In genomic region chr9:131642496-131643083, GRCh38 we compare ENCODE assay signal across 10 cellular contexts.
DNase-seq lines count a peak whose midpoint lies in the region; ATAC-seq and TF ChIP-seq lines count a peak whose summit lies in the region.
"Had no signal": no experiment of that assay in that cellular context is flagged by ENCODE, and none has a peak within 500 bp of the region (broad histone marks: within the 10 kb centered on the region; RNA-seq: fewer than 3 reads in every experiment).

No MANE protein-coding gene starts in this region.

- no peaks in the 10 kb centered on the region for H3K27me3 Mint-ChIP-seq in effector memory CD8-positive, alpha-beta T cell

- peak in 1 of 2 donors; percentile 21 for TF ChIP-seq POLR2A in thyroid gland (IDR thresholded peaks at IDR 0.05)

- peaks cover 35 to 61% of the 10 kb centered on the region in 2 donors for H3K4me1 ChIP-seq in thyroid gland

- ATAC-seq in effector memory CD8-positive, alpha-beta T cell (replicated peaks): no peak

- H3K9me3 Mint-ChIP-seq in effector memory CD8-positive, alpha-beta T cell: no peaks in the 10 kb centered on the region
- H3K9me3 Mint-ChIP-seq: immature natural killer cell had no signal

- WGBS in thyroid gland, 2 donors: 78 to 91% methylated on average over 12 to 13 of the region's 13 CpGs

- H3K36me3 ChIP-seq in thyroid gland: peaks cover 0 to 3% of the 10 kb centered on the region in 2 donors

- peaks cover 29 to 50% of the 10 kb centered on the region in 2 donors for H3K4me1 Mint-ChIP-seq in effector memory CD8-positive, alpha-beta T cell (ENCODE audit: low read depth in 2 of 2)

- no peaks in the 10 kb centered on the region for H3K9me3 ChIP-seq in thyroid gland

- peak overlapping the region; percentile 81 to 90 (median 87) for H3K27ac ChIP-seq in thyroid gland

- DNase-seq in activated T-cell treated with anti-CD3 and anti-CD28 coated beads for 48 hours (ENCODE audit: low read depth) (peak; percentile 56), NCI-H69 (lab: John Stamatoyannopoulos, UW) (peak; percentile 65), thyroid gland (no peak), LoVo (ENCODE audit: low spot score) (no peak), COLO668 (lab: John Stamatoyannopoulos, UW; ENCODE audit: unreplicated experiment) (no peak), DMS114 treated with DMSO at 0.1 percent for 48 hours (lab: John Stamatoyannopoulos, UW; ENCODE audit: unreplicated experiment) (no peak)
- no peak for DNase-seq in activated T-cell treated with anti-CD3 and anti-CD28 coated beads, Interleukin-2, amount 50 U/mL, for 1 hour
- DNase-seq in effector memory CD8-positive, alpha-beta T cell: no peak
- DNase-seq: immature natural killer cell, SIG-M5 had no signal

- intact Hi-C loops in thyroid gland (cut with DNase I): no loop called here

- no peak overlapping the region for H3K4me3 Mint-ChIP-seq in effector memory CD8-positive, alpha-beta T cell
- H3K4me3 Mint-ChIP-seq: immature natural killer cell had no signal

- H3K27me3 ChIP-seq in thyroid gland: no peaks in the 10 kb centered on the region

- H3K27ac Mint-ChIP-seq in effector memory CD8-positive, alpha-beta T cell: peak overlapping the region; percentile 88

- peaks cover 55% of the 10 kb centered on the region for H3K36me3 Mint-ChIP-seq in effector memory CD8-positive, alpha-beta T cell (ENCODE audit: insufficient read depth)

- no peak for TF ChIP-seq CTCF in thyroid gland (IDR thresholded peaks at IDR 0.05)

- no peak overlapping the region for H3K4me3 ChIP-seq in thyroid gland (replicated peaks in 1 of 3)

Comparison
In these comparisons a context has a peak if more than half of its experiments do, and no peak if none do; other contexts are left out.
1. DNase-seq: peak in activated T-cell treated with anti-CD3 and anti-CD28 coated beads for 48 hours (single experiment) and NCI-H69 (single experiment); none in activated T-cell treated with anti-CD3 and anti-CD28 coated beads, Interleukin-2, amount 50 U/mL, for 1 hour (single experiment), effector memory CD8-positive, alpha-beta T cell (0 of 3), thyroid gland (0 of 2), LoVo (single experiment), COLO668 (single experiment) and DMS114 treated with DMSO at 0.1 percent for 48 hours (single experiment).